16 cellular contexts compared by ENCODE assay signal in genomic region chr4:110878992-110879391, GRCh38.
DNase-seq lines count a peak whose midpoint lies in the region; ATAC-seq, FAIRE-seq and TF ChIP-seq lines count a peak whose summit lies in the region.
"Had no signal": no experiment of that assay in that cellular context is flagged by ENCODE, and none has a peak within 500 bp of the region (broad histone marks: within the 10 kb centered on the region; RNA-seq: fewer than 3 reads in every experiment).

No MANE protein-coding gene starts in this region.

- H3K4me3 ChIP-seq in astrocyte (ENCODE audit: insufficient read depth, low read depth, low read length) (no peak overlapping the region), smooth muscle cell (no peak overlapping the region)
- H3K4me3 ChIP-seq: BLaER1 treated with 17β-estradiol and CSF1 and Interleukin-3, amounts not matched to agents 10 nM and 100 nM; GM12878; HAP-1 had no signal

- H3K27me3 ChIP-seq in astrocyte (ENCODE audit: insufficient read depth, low read length) (no peaks in the 10 kb centered on the region), smooth muscle cell (ENCODE audit: low read depth) (no peaks in the 10 kb centered on the region)
- H3K27me3 ChIP-seq: BLaER1 treated with 17β-estradiol and CSF1 and Interleukin-3, amounts not matched to agents 10 nM and 100 nM had no signal

- H3K27ac Mint-ChIP-seq in astrocyte (ENCODE audit: unreplicated experiment) = peak overlapping the region; percentile 42
- H3K27ac Mint-ChIP-seq: B cell; CD8-positive, alpha-beta T cell had no signal

- H3K79me2 ChIP-seq in astrocyte (ENCODE audit: insufficient read depth, low read length) (no peaks in the 10 kb centered on the region), smooth muscle cell (ENCODE audit: low read depth) (no peaks in the 10 kb centered on the region)

- H3K9ac ChIP-seq in astrocyte (ENCODE audit: low read length) (no peak overlapping the region), smooth muscle cell (ENCODE audit: low read depth) (no peak overlapping the region)
- H3K9ac ChIP-seq: BLaER1 treated with 17β-estradiol and CSF1 and Interleukin-3, amounts not matched to agents 10 nM and 100 nM had no signal

- H3K4me1 ChIP-seq in astrocyte (ENCODE audit: insufficient read depth, low read length) (peaks cover 3% of the 10 kb centered on the region), smooth muscle cell (ENCODE audit: low read depth) (no peaks in the 10 kb centered on the region)
- H3K4me1 ChIP-seq: BLaER1 treated with 17β-estradiol and CSF1 and Interleukin-3, amounts not matched to agents 10 nM and 100 nM; HAP-1 had no signal

- H3K4me3 Mint-ChIP-seq in astrocyte (ENCODE audit: unreplicated experiment) = no peak overlapping the region
- H3K4me3 Mint-ChIP-seq: B cell; CD8-positive, alpha-beta T cell had no signal

- ATAC-seq in HG02610 (IDR thresholded peaks at IDR 0.05; ENCODE audit: unreplicated experiment) = peak; percentile 9
- no peak for ATAC-seq in HG03521 (IDR thresholded peaks at IDR 0.05; ENCODE audit: unreplicated experiment)
- ATAC-seq: CD8-positive, alpha-beta T cell; GM12878 had no signal

- H3K27ac ChIP-seq in astrocyte (ENCODE audit: low read depth, low read length) = no peak overlapping the region
- H3K27ac ChIP-seq in smooth muscle cell (ENCODE audit: low read depth) = peak overlapping the region; percentile 83
- H3K27ac ChIP-seq: BLaER1 treated with 17β-estradiol and CSF1 and Interleukin-3, amounts not matched to agents 10 nM and 100 nM had no signal

- H3K9me3 ChIP-seq in astrocyte (ENCODE audit: insufficient read depth, low read depth, low read length) = no peaks in the 10 kb centered on the region
- H3K9me3 ChIP-seq in smooth muscle cell (replicated peaks; ENCODE audit: low read depth) = no peaks in the 10 kb centered on the region
- H3K9me3 ChIP-seq: HAP-1 had no signal

- no peak for DNase-seq in astrocyte (ENCODE audit: low read depth)
- DNase-seq in kidney tubule cell (ENCODE audit: low spot score) = peak; percentile 30
- DNase-seq in smooth muscle cell (lab: John Stamatoyannopoulos, UW; ENCODE audit: unreplicated experiment) = no peak
- no peak for DNase-seq in NCI-H510A treated with DMSO at 0.1 percent for 48 hours (lab: John Stamatoyannopoulos, UW)
- no peak for DNase-seq in NCI-H2227 (lab: John Stamatoyannopoulos, UW; ENCODE audit: unreplicated experiment)
- DNase-seq: CD8-positive, alpha-beta T cell; DMS 273 treated with DMSO at 0.1 percent for 48 hours; DMS53; DND-41; EL had no signal

- TF ChIP-seq CTCF in astrocyte (IDR thresholded peaks at IDR 0.05; ENCODE audit: insufficient read depth, low read depth, low read length) (no peak), smooth muscle cell (IDR thresholded peaks at IDR 0.05; ENCODE audit: borderline replicate concordance, insufficient read depth, poor library complexity, severe bottlenecking) (no peak)

- peaks cover 4% of the 10 kb centered on the region for H3K9me3 Mint-ChIP-seq in astrocyte (ENCODE audit: unreplicated experiment)
- H3K9me3 Mint-ChIP-seq: CD8-positive, alpha-beta T cell had no signal

- H3K4me1 Mint-ChIP-seq in astrocyte (ENCODE audit: low read depth, unreplicated experiment) = peaks cover 21% of the 10 kb centered on the region
- H3K4me1 Mint-ChIP-seq: B cell had no signal

- H4K20me1 ChIP-seq in astrocyte (ENCODE audit: insufficient read depth, low read length) (no peaks in the 10 kb centered on the region), smooth muscle cell (ENCODE audit: low read depth) (no peaks in the 10 kb centered on the region)
- H4K20me1 ChIP-seq: BLaER1 treated with 17β-estradiol and CSF1 and Interleukin-3, amounts not matched to agents 10 nM and 100 nM had no signal

- H3K27me3 Mint-ChIP-seq in astrocyte (ENCODE audit: low read depth, unreplicated experiment) = no peaks in the 10 kb centered on the region

- H3K4me2 ChIP-seq in astrocyte (ENCODE audit: low read length) (no peak overlapping the region), smooth muscle cell (peak overlapping the region; percentile 30)
- H3K4me2 ChIP-seq: BLaER1 treated with 17β-estradiol and CSF1 and Interleukin-3, amounts not matched to agents 10 nM and 100 nM had no signal

- no peak overlapping the region for H2AFZ ChIP-seq in astrocyte (ENCODE audit: low read depth, low read length)
- H2AFZ ChIP-seq in smooth muscle cell (ENCODE audit: low read depth) = peak overlapping the region; percentile 18

- peaks cover 1% of the 10 kb centered on the region for H3K36me3 Mint-ChIP-seq in astrocyte (ENCODE audit: low read depth, unreplicated experiment)
- H3K36me3 Mint-ChIP-seq: CD8-positive, alpha-beta T cell had no signal

- no peaks in the 10 kb centered on the region for H3K36me3 ChIP-seq in astrocyte (ENCODE audit: insufficient read depth, low read length)
- H3K36me3 ChIP-seq in smooth muscle cell (ENCODE audit: low read depth) = no peaks in the 10 kb centered on the region
- H3K36me3 ChIP-seq: BLaER1 treated with 17β-estradiol and CSF1 and Interleukin-3, amounts not matched to agents 10 nM and 100 nM; HAP-1 had no signal

- WGBS in smooth muscle cell (ENCODE audit: low lambda C conversion rate) = 52% methylated on average over 2 of the region's 2 CpGs

- peaks cover 4% of the 10 kb centered on the region for H3F3A ChIP-seq in smooth muscle cell (ENCODE audit: low read depth)

- no peak for FAIRE-seq in astrocyte (lab: Jason Lieb, UNC)
- FAIRE-seq: GM12878 had no signal
